2 cellular contexts compared by ENCODE assay signal in the genomic region with DNA sequence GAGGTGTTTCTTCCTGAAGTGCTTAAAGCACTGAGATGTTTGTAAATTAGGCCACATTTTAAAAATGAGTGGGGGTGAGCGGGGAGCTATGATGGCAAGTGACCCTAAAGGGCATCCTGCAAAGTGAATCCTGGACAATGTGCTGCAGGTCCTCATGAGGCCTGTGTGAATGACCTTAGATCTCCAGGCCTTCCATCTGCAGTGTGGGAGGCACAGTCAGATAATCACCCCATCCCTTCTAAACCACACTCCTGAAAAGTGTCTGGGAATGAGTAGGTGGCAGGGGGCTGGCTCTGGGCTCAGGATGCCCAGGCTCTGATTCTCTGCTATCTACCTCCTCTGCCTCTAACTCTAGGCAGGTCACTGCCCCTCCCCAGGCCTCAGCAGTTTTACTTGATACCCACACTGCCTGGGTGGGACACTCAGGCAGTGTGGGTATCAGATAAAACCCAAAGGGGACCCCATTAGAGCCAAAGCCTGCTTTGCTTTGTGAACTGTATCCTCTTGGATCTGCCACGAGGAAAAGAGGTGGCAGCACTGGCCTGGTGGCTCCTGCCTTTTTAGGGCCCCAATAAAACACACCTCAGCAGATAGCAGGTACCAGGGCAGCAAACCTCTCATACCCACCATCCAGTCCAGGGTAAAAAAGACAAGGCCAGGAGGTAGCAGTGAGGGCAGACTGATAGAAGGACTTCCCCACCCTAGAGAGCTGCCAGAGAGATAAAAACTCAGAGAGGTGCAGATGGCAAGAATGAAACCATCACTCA.
TF ChIP-seq lines count a peak whose summit lies in the region.

No MANE protein-coding gene starts in this region.

TF ChIP-seq in IMR-90, 13 proteins besides CTCF, POLR2A, EP300 and RAD21:
- TF ChIP-seq ELK1 (IDR thresholded peaks at IDR 0.05; ENCODE audit: borderline replicate concordance, low read depth, low read length) (no peak), CHD1 (IDR thresholded peaks at IDR 0.05; ENCODE audit: low read depth, low read length) (no peak), MAFK (IDR thresholded peaks at IDR 0.05; ENCODE audit: low read depth, low read length) (no peak), MXI1 (IDR thresholded peaks at IDR 0.05; ENCODE audit: borderline replicate concordance, low read depth, low read length) (no peak)

TF ChIP-seq in H1, 55 proteins besides CTCF, POLR2A, EP300 and RAD21:
- TF ChIP-seq BCL11A (IDR thresholded peaks at IDR 0.05; ENCODE audit: low read depth in 2 of 2, low read length in 2 of 2) (no peak), SIX5 (IDR thresholded peaks at IDR 0.05; ENCODE audit: low read depth, low read length) (no peak), HDAC2 (IDR thresholded peaks at IDR 0.05; ENCODE audit: borderline replicate concordance in 1 of 2, low read depth in 2 of 2, low read length in 2 of 2) (no peak), KDM1A (IDR thresholded peaks at IDR 0.05; ENCODE audit: borderline replicate concordance, low read length) (no peak), EZH2 (IDR thresholded peaks at IDR 0.05; ENCODE audit: low read depth, low read length, severe bottlenecking) (no peak)
TF ChIP-seq in H1: peak in this region for 0.
